23 cellular contexts compared by ENCODE assay signal in genomic region chr2:55907686-55908085, GRCh38. TPM values are rescaled to one million over a fixed set of nuclear protein-coding genes. Genes with fewer than 3 reads are reported as not detected.
"Had no signal": no experiment of that assay in that cellular context is flagged by ENCODE, and none has a peak within 500 bp of the region (broad histone marks: within the 10 kb centered on the region; RNA-seq: fewer than 3 reads in every experiment).

No MANE protein-coding gene starts in this region.

- H3K27me3 ChIP-seq: brain microvascular endothelial cell, esophagus muscularis mucosa, neutrophil, right lobe of liver, stomach, transverse colon had no signal

- H3K4me1 ChIP-seq: esophagus muscularis mucosa, left ventricle myocardium inferior, right lobe of liver, stomach, transverse colon had no signal

- DNase-seq: activated CD4-positive, alpha-beta memory T cell treated with anti-CD3 and anti-CD28 coated beads, Interleukin-2, amount 10 ng/mL, durations not matched to agents 7 days and 5 days; activated CD4-positive, alpha-beta T cell treated with anti-CD3 and anti-CD28 coated beads, Interleukin-2, amount 10 ng/mL, durations not matched to agents 7 days and 5 days; activated CD4-positive, CD25-positive, alpha-beta regulatory T cell treated with anti-CD3 and anti-CD28 coated beads, Interleukin-2, amount 50 U/mL, for 72 hours; activated CD8-positive, alpha-beta memory T cell treated with anti-CD3 and anti-CD28 coated beads, Interleukin-2, amount 50 U/mL, for 48 hours; activated gamma-delta T cell treated with Interleukin-2 at 50 U/mL for 16 hours; activated naive CD4-positive, alpha-beta T cell treated with anti-CD3 and anti-CD28 coated beads, Interleukin-2, amount 50 U/mL, for 16 hours; activated T-cell treated with anti-CD3 and anti-CD28 coated beads, Interleukin-2, amount 50 U/mL, for 24 hours; amniotic stem cell; brain microvascular endothelial cell; caudate nucleus; endodermal cell; left ventricle myocardium inferior; right lobe of liver; stimulated activated CD4-positive, alpha-beta T cell treated with anti-CD3 and anti-CD28 coated beads, Interleukin-4, amount 100 ng/mL, for 24 hours; stomach; T-helper 9 cell; transverse colon had no signal

- FAIRE-seq: frontal cortex had no signal

- H3K4me3 ChIP-seq: esophagus muscularis mucosa, left ventricle myocardium inferior, lung, right lobe of liver, skin epidermis, stomach, transverse colon had no signal

- H3K27ac ChIP-seq: brain microvascular endothelial cell, esophagus muscularis mucosa, left ventricle myocardium inferior, neutrophil, right lobe of liver, stomach, transverse colon had no signal

- H3K9me3 ChIP-seq: neutrophil, right lobe of liver, transverse colon had no signal

- H3K36me3 ChIP-seq: brain microvascular endothelial cell, esophagus muscularis mucosa, left ventricle myocardium inferior, neutrophil, right lobe of liver, stomach, transverse colon had no signal

RNA-seq across cellular contexts. Expression of gene EFEMP1, which starts 15.9 kb away (rescaled TPM):
- total RNA-seq: activated CD4-positive, alpha-beta memory T cell treated with anti-CD3 and anti-CD28 coated beads, Interleukin-2, amount 10 ng/mL, durations not matched to agents 7 days and 5 days; activated CD4-positive, alpha-beta T cell treated with anti-CD3 and anti-CD28 coated beads, Interleukin-2, amount 10 ng/mL, durations not matched to agents 7 days and 5 days; activated T-helper 17 cell treated with anti-CD3 and anti-CD28 coated beads, Interleukin-2, amount 50 U/mL, for 72 hours had no signal
